13 cellular contexts compared by ENCODE assay signal in the genomic region with DNA sequence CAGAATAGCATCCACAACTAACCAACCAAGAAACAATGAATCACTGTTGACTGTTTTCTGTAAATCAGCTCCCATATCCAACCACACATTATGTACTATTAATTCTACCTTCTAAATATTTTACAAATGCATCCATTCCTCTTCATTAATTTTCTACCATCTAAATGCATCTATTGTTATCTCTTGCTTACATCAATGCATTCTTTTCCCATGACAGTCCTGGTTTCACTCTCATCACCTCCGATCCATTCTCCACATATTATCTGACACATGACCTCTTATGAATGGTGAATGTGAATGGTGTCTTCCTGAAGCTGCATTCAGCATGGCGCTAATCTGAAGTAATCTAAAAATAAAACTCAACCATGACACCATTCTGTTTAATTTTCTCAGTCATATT.
"Had no signal": no experiment of that assay in that cellular context is flagged by ENCODE, and none has a peak within 500 bp of the region (broad histone marks: within the 10 kb centered on the region; RNA-seq: fewer than 3 reads in every experiment).

No MANE protein-coding gene starts in this region.

- H3K27ac Mint-ChIP-seq: activated naive CD4-positive, alpha-beta T cell treated with anti-CD3 and anti-CD28 coated beads, Interleukin-2, amount 50 U/mL, for 24 hours; neural progenitor cell; stimulated activated naive CD8-positive, alpha-beta T cell treated with anti-CD3 and anti-CD28 coated beads, Interleukin-15, Interleukin-2, amounts not matched to agents 100 ng/mL and 50 ng/mL, for 24 hours had no signal

- DNase-seq: activated CD4-positive, alpha-beta T cell treated with anti-CD3 and anti-CD28 coated beads, Interleukin-2, amount 50 U/mL, for 1 hour; activated T-cell treated with anti-CD3 and anti-CD28 coated beads, Interleukin-2, amount 50 U/mL, for 1 hour; amniotic stem cell; esophagus squamous epithelium; pancreas; stimulated activated CD4-positive, alpha-beta T cell treated with anti-CD3 and anti-CD28 coated beads, Interleukin-4, amount 100 ng/mL, for 1 hour; stimulated activated CD8-positive, alpha-beta memory T cell treated with anti-CD3 and anti-CD28 coated beads, Interleukin-4, amount 100 ng/mL, for 48 hours; testis; upper lobe of right lung had no signal

- ATAC-seq: pancreas, upper lobe of right lung had no signal

- H3K36me3 Mint-ChIP-seq: activated naive CD4-positive, alpha-beta T cell treated with anti-CD3 and anti-CD28 coated beads, Interleukin-2, amount 50 U/mL, for 24 hours; neural progenitor cell had no signal

- H3K4me3 Mint-ChIP-seq: activated naive CD4-positive, alpha-beta T cell treated with anti-CD3 and anti-CD28 coated beads, Interleukin-2, amount 50 U/mL, for 24 hours; neural progenitor cell; stimulated activated naive CD8-positive, alpha-beta T cell treated with anti-CD3 and anti-CD28 coated beads, Interleukin-15, Interleukin-2, amounts not matched to agents 100 ng/mL and 50 ng/mL, for 24 hours had no signal

- H3K9me3 ChIP-seq: breast epithelium, esophagus squamous epithelium, pancreas, testis, upper lobe of right lung had no signal

- H3K4me3 ChIP-seq: breast epithelium, esophagus squamous epithelium, neural progenitor cell, pancreas, testis, upper lobe of right lung had no signal

- H3K4me1 Mint-ChIP-seq: activated naive CD4-positive, alpha-beta T cell treated with anti-CD3 and anti-CD28 coated beads, Interleukin-2, amount 50 U/mL, for 24 hours had no signal

- H3K27ac ChIP-seq: breast epithelium, esophagus squamous epithelium, neural progenitor cell, pancreas, testis, upper lobe of right lung had no signal

- H3K27me3 Mint-ChIP-seq: activated naive CD4-positive, alpha-beta T cell treated with anti-CD3 and anti-CD28 coated beads, Interleukin-2, amount 50 U/mL, for 24 hours; stimulated activated naive CD8-positive, alpha-beta T cell treated with anti-CD3 and anti-CD28 coated beads, Interleukin-15, Interleukin-2, amounts not matched to agents 100 ng/mL and 50 ng/mL, for 24 hours had no signal

- H3K4me1 ChIP-seq: breast epithelium, esophagus squamous epithelium, neural progenitor cell, pancreas, testis, upper lobe of right lung had no signal

- H3K27me3 ChIP-seq: esophagus squamous epithelium, neural progenitor cell, pancreas, testis had no signal

- H3K9me3 Mint-ChIP-seq: activated naive CD4-positive, alpha-beta T cell treated with anti-CD3 and anti-CD28 coated beads, Interleukin-2, amount 50 U/mL, for 24 hours; stimulated activated naive CD8-positive, alpha-beta T cell treated with anti-CD3 and anti-CD28 coated beads, Interleukin-15, Interleukin-2, amounts not matched to agents 100 ng/mL and 50 ng/mL, for 24 hours had no signal

- H3K36me3 ChIP-seq: breast epithelium, esophagus squamous epithelium, neural progenitor cell, pancreas, upper lobe of right lung had no signal
